11 cellular contexts compared by ENCODE assay signal in the genomic region with DNA sequence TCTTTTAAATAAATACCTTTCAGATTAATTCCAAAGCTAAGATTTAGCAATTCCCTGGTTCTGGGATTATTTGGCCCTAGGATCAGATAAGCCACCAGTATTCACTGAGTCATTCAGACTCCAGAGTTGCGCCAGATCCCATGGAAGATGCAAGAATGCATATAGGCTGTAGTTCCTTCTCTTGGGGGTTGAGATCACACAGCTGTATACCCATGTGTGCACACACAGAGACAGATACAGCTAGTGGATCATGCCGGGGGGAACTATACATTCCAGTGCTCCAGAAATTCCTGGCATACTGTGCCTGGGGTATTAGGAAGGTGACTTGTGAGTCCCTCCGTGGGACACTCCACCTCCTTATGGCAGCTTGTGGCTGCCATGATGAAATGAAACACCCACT.
DNase-seq lines count a peak whose midpoint lies in the region; ATAC-seq lines count a peak whose summit lies in the region.
"Had no signal": no experiment of that assay in that cellular context is flagged by ENCODE, and none has a peak within 500 bp of the region (broad histone marks: within the 10 kb centered on the region; RNA-seq: fewer than 3 reads in every experiment).

No MANE protein-coding gene starts in this region.

- H3K4me3 ChIP-seq in right cardiac atrium (ENCODE audit: low read length): no peak overlapping the region
- H3K4me3 ChIP-seq in subcutaneous abdominal adipose tissue (ENCODE audit: low read depth in 1 of 5, low read length in 5 of 5): no peak overlapping the region
- H3K4me3 ChIP-seq: ovary had no signal

- intact Hi-C loops in right cardiac atrium (cut with DNase I): no loop called here

- H3K9me3 ChIP-seq in right cardiac atrium (ENCODE audit: control insufficient read depth, low read length) (no peaks in the 10 kb centered on the region), subcutaneous abdominal adipose tissue (ENCODE audit: control insufficient read depth in 5 of 5, low read length in 5 of 5) (no peaks in the 10 kb centered on the region)
- H3K9me3 ChIP-seq: ovary had no signal

- H3K4me1 ChIP-seq in right cardiac atrium (ENCODE audit: control insufficient read depth, insufficient read depth, low read length) (peaks cover 74% of the 10 kb centered on the region), subcutaneous abdominal adipose tissue (ENCODE audit: control insufficient read depth in 5 of 5, insufficient read depth in 5 of 5, low read length in 5 of 5) (peaks cover 20 to 100% (median 95%) of the 10 kb centered on the region in 5 donors)

- ATAC-seq in right cardiac atrium (no peak), HG03039 (IDR thresholded peaks at IDR 0.05; ENCODE audit: unreplicated experiment) (no peak)

- DNase-seq in HCEC 1CT (peak; percentile 98), astrocyte of the hippocampus (ENCODE audit: low read depth, low spot score) (peak; percentile 61), right cardiac atrium (no peak), pons (ENCODE audit: low spot score) (no peak), NCI-H1930 (lab: John Stamatoyannopoulos, UW) (no peak), medulla oblongata (ENCODE audit: extremely low spot score) (no peak)
- DNase-seq: NCI-H1105 treated with DMSO at 0.1 percent for 48 hours, ovary, T1000 had no signal

- H3K27me3 ChIP-seq in right cardiac atrium (ENCODE audit: control insufficient read depth, insufficient read depth) (no peaks in the 10 kb centered on the region), subcutaneous abdominal adipose tissue (ENCODE audit: control insufficient read depth in 5 of 5, insufficient read depth in 4 of 5, low read length in 5 of 5) (no peaks in the 10 kb centered on the region)
- H3K27me3 ChIP-seq: ovary had no signal

- WGBS in right cardiac atrium: 84% methylated on average over 3 of the region's 3 CpGs

- H3K9ac ChIP-seq in subcutaneous abdominal adipose tissue (ENCODE audit: low read length in 5 of 5): no peak overlapping the region

- peak overlapping the region; percentile 33 for H3K27ac ChIP-seq in right cardiac atrium (ENCODE audit: low read length)
- peak overlapping the region; percentile 55 for H3K27ac ChIP-seq in subcutaneous abdominal adipose tissue (ENCODE audit: low read depth, low read length)
- H3K27ac ChIP-seq: ovary had no signal

- peaks cover 0 to 3% (median 0%) of the 10 kb centered on the region in 5 donors for H3K36me3 ChIP-seq in subcutaneous abdominal adipose tissue (ENCODE audit: control insufficient read depth in 5 of 5, insufficient read depth in 5 of 5, low read length in 5 of 5)
- H3K36me3 ChIP-seq: ovary had no signal

Comparison
In these comparisons a context has a peak if more than half of its experiments do, and no peak if none do; other contexts are left out.
1. DNase-seq: peak in HCEC 1CT (single experiment) and astrocyte of the hippocampus (single experiment); none in right cardiac atrium (0 of 3), pons (single experiment), NCI-H1930 (0 of 2) and medulla oblongata (single experiment).